8 cellular contexts compared by ENCODE assay signal in the genomic region with DNA sequence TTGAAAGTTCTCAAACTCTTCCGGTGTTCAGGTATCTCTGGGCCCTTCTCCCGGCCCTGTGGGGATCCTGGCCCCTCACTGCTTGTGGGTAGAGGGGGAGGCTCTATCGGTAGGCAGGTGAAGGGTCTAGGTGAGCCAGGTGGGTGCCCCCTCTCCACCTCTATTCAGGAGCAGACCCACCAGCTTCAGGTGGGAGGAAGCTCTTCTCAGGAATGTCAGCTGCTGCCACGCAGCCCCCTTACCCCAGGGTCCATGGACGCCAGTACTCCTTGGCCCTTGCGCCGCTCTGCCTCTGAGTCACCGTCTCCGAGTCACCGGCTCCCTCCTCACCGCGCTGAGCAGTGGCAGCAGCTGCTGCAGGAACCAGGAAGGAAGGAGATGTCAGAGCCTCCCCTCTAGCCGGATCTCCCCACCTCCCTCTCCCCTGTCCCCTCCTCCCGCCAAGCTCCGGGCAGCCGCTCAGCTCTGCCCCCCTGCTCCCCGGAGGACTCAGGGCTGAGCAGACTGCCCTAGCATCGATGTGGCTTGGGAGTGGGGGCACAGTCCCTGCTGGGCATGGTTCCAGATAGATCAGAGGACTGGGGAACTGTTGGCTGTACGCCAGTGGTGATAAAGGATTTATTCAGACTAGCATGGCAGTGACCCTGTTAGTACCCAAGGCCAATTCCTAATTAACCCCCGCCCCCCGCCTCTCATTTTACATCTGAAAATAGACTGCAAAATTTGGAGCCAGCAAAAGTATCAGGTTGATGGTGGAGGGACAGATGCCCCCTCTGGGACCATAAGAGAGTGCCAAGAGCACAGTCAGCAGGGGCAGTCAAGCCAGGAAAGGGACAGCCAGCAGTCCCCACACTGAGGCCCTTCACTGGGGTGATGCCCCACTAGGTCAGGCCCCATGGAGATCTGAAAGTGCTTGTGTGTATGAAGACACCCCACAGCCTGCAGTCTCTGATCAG. TPM values are rescaled to one million over a fixed set of nuclear protein-coding genes. Genes with fewer than 3 reads are reported as not detected.
DNase-seq lines count a peak whose midpoint lies in the region; ATAC-seq, FAIRE-seq and TF ChIP-seq lines count a peak whose summit lies in the region.

A gene with protein sequence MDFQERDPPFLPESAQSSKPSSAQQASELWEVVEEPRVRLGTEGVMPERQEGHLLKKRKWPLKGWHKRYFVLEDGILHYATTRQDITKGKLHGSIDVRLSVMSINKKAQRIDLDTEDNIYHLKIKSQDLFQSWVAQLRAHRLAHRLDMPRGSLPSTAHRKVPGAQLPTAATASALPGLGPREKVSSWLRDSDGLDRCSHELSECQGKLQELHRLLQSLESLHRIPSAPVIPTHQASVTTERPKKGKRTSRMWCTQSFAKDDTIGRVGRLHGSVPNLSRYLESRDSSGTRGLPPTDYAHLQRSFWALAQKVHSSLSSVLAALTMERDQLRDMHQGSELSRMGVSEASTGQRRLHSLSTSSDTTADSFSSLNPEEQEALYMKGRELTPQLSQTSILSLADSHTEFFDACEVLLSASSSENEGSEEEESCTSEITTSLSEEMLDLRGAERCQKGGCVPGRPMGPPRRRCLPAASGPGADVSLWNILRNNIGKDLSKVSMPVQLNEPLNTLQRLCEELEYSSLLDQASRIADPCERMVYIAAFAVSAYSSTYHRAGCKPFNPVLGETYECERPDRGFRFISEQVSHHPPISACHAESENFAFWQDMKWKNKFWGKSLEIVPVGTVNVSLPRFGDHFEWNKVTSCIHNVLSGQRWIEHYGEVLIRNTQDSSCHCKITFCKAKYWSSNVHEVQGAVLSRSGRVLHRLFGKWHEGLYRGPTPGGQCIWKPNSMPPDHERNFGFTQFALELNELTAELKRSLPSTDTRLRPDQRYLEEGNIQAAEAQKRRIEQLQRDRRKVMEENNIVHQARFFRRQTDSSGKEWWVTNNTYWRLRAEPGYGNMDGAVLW (minus strand): TSS at position 371 of the 956 bp plus-strand sequence. CDS start 1,516 bp downstream, outside the sequence.

- no peaks in the 10 kb centered on the region for H3K9me3 ChIP-seq in SJCRH30 (replicated peaks)
- no peaks in the 10 kb centered on the region for H3K9me3 ChIP-seq in neutrophil

- TF ChIP-seq CTCF in neutrophil (IDR thresholded peaks at IDR 0.05), result no peak

- H3K4me3 ChIP-seq in SJCRH30 (peak within 1 kb of the TSS; percentile 65), neutrophil (ENCODE audit: low read depth in 1 of 2, low read length in 1 of 2) (peak within 1 kb of the TSS; percentile 41 to 54)

- DNase-seq in DMS153 treated with DMSO at 0.1 percent for 48 hours (lab: John Stamatoyannopoulos, UW; ENCODE audit: unreplicated experiment) (peak; percentile 82), M059J (ENCODE audit: low read depth) (peak; percentile 89), SJCRH30 (peak; percentile 97), frontal cortex (ENCODE audit: low spot score in 2 of 2) (peak; percentile 67 to 92), superior temporal gyrus (ENCODE audit: extremely low spot score) (peak; percentile 79)
- DNase-seq in activated gamma-delta T cell treated with anti-CD3 and anti-CD28 coated beads, Interleukin-2, amount 50 U/mL, for 16 hours (ENCODE audit: low read depth), result peak; percentile 67

- no peak for FAIRE-seq in frontal cortex (lab: Jason Lieb, UNC)

- H3K4me1 ChIP-seq in SJCRH30 (peaks cover 8% of the 10 kb centered on the region; the same call in 1 of the 2 replicates), neutrophil (ENCODE audit: control insufficient read depth in 1 of 2, insufficient read depth in 1 of 2, low read depth in 1 of 2, low read length in 1 of 2) (peaks cover 13 to 25% of the 10 kb centered on the region in 2 experiments)

- peak; percentile 77 for ATAC-seq in GM21786 (IDR thresholded peaks at IDR 0.05; ENCODE audit: unreplicated experiment)

- H3K27ac ChIP-seq in SJCRH30, result peak within 1 kb of the TSS; percentile 64
- H3K27ac ChIP-seq in neutrophil, result peak within 1 kb of the TSS; percentile 56

- no peaks in the 10 kb centered on the region for H3K27me3 ChIP-seq in SJCRH30
- no peaks in the 10 kb centered on the region for H3K27me3 ChIP-seq in neutrophil

- 0 out of 2 replicates have a peak, but pooled peaks cover 1% of the 10 kb centered on the region for H3K36me3 ChIP-seq in SJCRH30
- H3K36me3 ChIP-seq in neutrophil, result peaks cover 60% of the 10 kb centered on the region

RNA-seq across cellular contexts. Expression of the gene that starts here (rescaled TPM):
- 3.5 and 5.1 TPM in 2 replicates for total RNA-seq in M059J (2014; rRNA removed; shearing (Covaris generic))
- total RNA-seq in SJCRH30 (2014; rRNA removed; shearing (Covaris generic)), result 8.3 and 10.5 TPM in 2 replicates
- 7.3 TPM for total RNA-seq in frontal cortex

Comparison
In these comparisons a context has a peak if more than half of its experiments do, and no peak if none do; other contexts are left out.
1. Peak in every context shown above with its lines: DNase-seq, ATAC-seq, H3K4me3 ChIP-seq and H3K27ac ChIP-seq.